In genomic region chr7:7565746-7566650, GRCh38 we compare ENCODE assay signal across 9 cellular contexts. TPM values are rescaled to one million over a fixed set of nuclear protein-coding genes. Genes with fewer than 3 reads are reported as not detected.
DNase-seq lines count a peak whose midpoint lies in the region; ATAC-seq and TF ChIP-seq lines count a peak whose summit lies in the region.
"Had no signal": no experiment of that assay in that cellular context is flagged by ENCODE, and none has a peak within 500 bp of the region (broad histone marks: within the 10 kb centered on the region; RNA-seq: fewer than 3 reads in every experiment).

No MANE protein-coding gene starts in this region.

- peak overlapping the region; percentile 98 for H2AFZ ChIP-seq in DND-41 (ENCODE audit: low read depth, low read length)

- intact Hi-C loops in breast epithelium (cut with DNase I; ENCODE audit: low total_unique reads): no loop called here

- H3K4me1 ChIP-seq in DND-41 (ENCODE audit: insufficient read depth, low read length): peaks cover 40% of the 10 kb centered on the region
- peaks cover 0 to 22% of the 10 kb centered on the region in 2 donors for H3K4me1 ChIP-seq in breast epithelium

- H3K27ac ChIP-seq in DND-41 (ENCODE audit: low read length): peak overlapping the region; percentile 58
- peak overlapping the region; percentile 61 for H3K27ac ChIP-seq in HL-60 (replicated peaks)
- peak overlapping the region; percentile 94 to 95 for H3K27ac ChIP-seq in breast epithelium

- DNase-seq in DND-41 (peak; percentile 13), HL-60 (ENCODE audit: low read depth in 1 of 2, low spot score in 1 of 2) (no peak), breast epithelium (ENCODE audit: low spot score in 2 of 2) (no peak), medulla oblongata (ENCODE audit: extremely low spot score) (peak; percentile 25), inferior parietal cortex (ENCODE audit: extremely low spot score) (no peak), OCI-M2 (lab: John Stamatoyannopoulos, UW; ENCODE audit: unreplicated experiment) (no peak)
- DNase-seq in activated T-cell treated with anti-CD3 and anti-CD28 coated beads, Interleukin-2, amount 50 U/mL, for 1 hour: no peak

- H3K4me3 ChIP-seq in DND-41 (ENCODE audit: low read depth in 1 of 2, low read length in 2 of 2) (peak overlapping the region; percentile 67 to 87; a peak in 3 of 4 replicates), HL-60 (replicated peaks; ENCODE audit: insufficient read depth, low read length) (peak overlapping the region; percentile 61), breast epithelium (peak overlapping the region; percentile 69 to 87 (median 81))

- peak overlapping the region; percentile 91 for H3K9ac ChIP-seq in DND-41 (ENCODE audit: low read depth, low read length)

- peaks cover 29% of the 10 kb centered on the region for H3K79me2 ChIP-seq in DND-41 (ENCODE audit: insufficient read depth, low read length)

- H3K36me3 ChIP-seq in DND-41 (ENCODE audit: insufficient read depth, low read length) (no peaks in the 10 kb centered on the region), breast epithelium (no peaks in the 10 kb centered on the region)

- no peak for TF ChIP-seq POLR2A in breast epithelium (IDR thresholded peaks at IDR 0.05)

- H3K27me3 ChIP-seq in DND-41 (ENCODE audit: insufficient read depth, low read length, poor library complexity) (no peaks in the 10 kb centered on the region), HL-60 (ENCODE audit: insufficient read depth, poor library complexity, severe bottlenecking) (no peaks in the 10 kb centered on the region), breast epithelium (no peaks in the 10 kb centered on the region)

- ATAC-seq in DND-41 (ENCODE audit: insufficient read depth, low read depth) (peak; percentile 24; the same call in 2 of the 3 replicates), GM21515 (IDR thresholded peaks at IDR 0.05; ENCODE audit: unreplicated experiment) (peak; percentile 7)

- no peaks in the 10 kb centered on the region for H3K9me3 ChIP-seq in DND-41 (ENCODE audit: insufficient read depth, low read length, severe bottlenecking)
- no peaks in the 10 kb centered on the region for H3K9me3 ChIP-seq in breast epithelium

- TF ChIP-seq CTCF in DND-41 (IDR thresholded peaks at IDR 0.05; ENCODE audit: borderline replicate concordance, extremely low read depth, low read length, poor library complexity, severe bottlenecking): no peak
- no peak for TF ChIP-seq CTCF in HL-60 (IDR thresholded peaks at IDR 0.05; ENCODE audit: insufficient read depth, low read length)
- TF ChIP-seq CTCF in breast epithelium (IDR thresholded peaks at IDR 0.05): no peak

- no peaks in the 10 kb centered on the region for H4K20me1 ChIP-seq in DND-41 (ENCODE audit: insufficient read depth, low read length)

- peak overlapping the region; percentile 74 for H3K4me2 ChIP-seq in DND-41 (ENCODE audit: insufficient read depth, low read length)

RNA-seq across cellular contexts. Expression of gene MIOS, which starts 0.7 kb away (rescaled TPM):
- total RNA-seq in breast epithelium: 10 to 100 TPM; 35.0 to 59.9 (median 56.7) TPM

RNA-seq across cellular contexts. Expression of gene COL28A1, which starts 30.3 kb away (rescaled TPM):
- total RNA-seq in breast epithelium: 1 to 10 TPM; 1.1 to 5.7 (median 4.9) TPM
- total RNA-seq: T-helper 1 cell treated with Interleukin-12 subunit alpha and Interleukin-12 subunit beta and Interleukin-4 antibody, amounts not matched to agents 30 ng/mL and 1 ng/mL, for 36 hours had no signal

Comparison
In these comparisons a context has a peak if more than half of its experiments do, and no peak if none do; other contexts are left out.
1. DNase-seq: peak in DND-41 (single experiment) and medulla oblongata (single experiment); none in HL-60 (0 of 2), breast epithelium (0 of 2), inferior parietal cortex (single experiment), activated T-cell treated with anti-CD3 and anti-CD28 coated beads, Interleukin-2, amount 50 U/mL, for 1 hour (single experiment) and OCI-M2 (single experiment).
2. Peak in every context shown above with its lines, with median percentiles within 50 percentile points of each other: H3K27ac ChIP-seq and H3K4me3 ChIP-seq.